Comparison of ENCODE assay signal across 11 cellular contexts in the genomic region with DNA sequence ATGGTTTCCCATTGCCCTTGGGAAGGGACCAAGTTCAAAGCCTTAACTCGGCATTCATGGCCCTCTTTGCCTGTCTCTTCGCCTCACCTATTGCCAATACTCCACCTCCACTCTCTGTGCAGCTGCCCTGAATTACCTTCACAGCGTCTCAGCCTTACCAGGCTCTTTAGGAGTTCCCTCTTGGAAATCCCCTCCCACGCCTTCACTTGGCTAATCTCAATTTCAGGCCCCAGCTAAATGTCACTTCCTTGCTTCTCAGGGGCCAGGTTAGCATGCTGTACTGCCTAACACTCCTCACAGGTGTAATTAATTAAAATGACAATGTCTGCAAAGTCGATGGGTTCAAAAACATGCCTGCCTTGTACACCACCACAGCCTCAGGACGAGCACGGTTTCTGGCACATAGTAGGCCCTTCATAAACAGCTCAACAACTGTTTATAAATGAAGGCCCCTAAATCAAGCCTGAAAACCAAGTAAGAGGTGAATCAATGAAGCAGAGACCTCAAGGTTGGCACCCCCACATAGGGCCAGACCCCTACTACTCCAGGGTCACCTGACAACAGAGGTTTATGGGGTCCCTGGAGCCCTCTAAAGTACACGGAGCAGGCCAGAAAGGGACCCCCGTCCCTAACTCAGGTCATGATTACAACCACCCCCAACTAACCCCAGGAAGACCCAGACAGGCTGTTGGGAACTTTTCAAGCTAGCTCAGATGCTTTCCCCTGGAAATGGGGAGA. TPM values are rescaled to one million over a fixed set of nuclear protein-coding genes. Genes with fewer than 3 reads are reported as not detected.
DNase-seq lines count a peak whose midpoint lies in the region; ATAC-seq and TF ChIP-seq lines count a peak whose summit lies in the region.
"Had no signal": no experiment of that assay in that cellular context is flagged by ENCODE, and none has a peak within 500 bp of the region (broad histone marks: within the 10 kb centered on the region; RNA-seq: fewer than 3 reads in every experiment).

No MANE protein-coding gene starts in this region.

- intact Hi-C loops in lower leg skin (cut with DNase I; ENCODE audit: low total_unique reads), result loop anchor here (10.0 kb wide), 1 partner anchor 1290 kb away; the partner anchor contains the start of genes DCUN1D3 and LYRM1

- POLR2A ChIA-PET in activated CD8-positive, alpha-beta T cell treated with anti-CD3 and anti-CD28 coated beads, Interleukin-2, amount 10 ng/mL, durations not matched to agents 7 days and 5 days (lab: Charles Lee), result no interaction called here

- peak overlapping the region; percentile 63 for H3K27ac ChIP-seq in layer of hippocampus (ENCODE audit: low read depth, low read length)
- H3K27ac ChIP-seq in subcutaneous abdominal adipose tissue (ENCODE audit: low read depth, low read length), result peak overlapping the region; percentile 75

- CTCF ChIA-PET in activated CD8-positive, alpha-beta T cell treated with anti-CD3 and anti-CD28 coated beads, Interleukin-2, amount 10 ng/mL, durations not matched to agents 7 days and 5 days (lab: Charles Lee), result interaction anchor here (0.8 to 22.2 kb wide), 5 partner anchors 11 to 117 kb away, joined by 3 to 355 read pairs (median 8); partner anchors contain the start of genes EEF2K and POLR3E

- peak overlapping the region; percentile 82 for H3K4me3 Mint-ChIP-seq in activated CD8-positive, alpha-beta T cell treated with anti-CD3 and anti-CD28 coated beads, Interleukin-2, amount 10 ng/mL, durations not matched to agents 7 days and 5 days

- TF ChIP-seq POLR2A in lower leg skin (IDR thresholded peaks at IDR 0.05), result no peak

- ATAC-seq in activated CD8-positive, alpha-beta T cell treated with anti-CD3 and anti-CD28 coated beads, Interleukin-2, amount 10 ng/mL, durations not matched to agents 7 days and 5 days, result no peak

- H3K27ac Mint-ChIP-seq in activated CD8-positive, alpha-beta T cell treated with anti-CD3 and anti-CD28 coated beads, Interleukin-2, amount 10 ng/mL, durations not matched to agents 7 days and 5 days, result peak overlapping the region; percentile 93

- H3K36me3 Mint-ChIP-seq in activated CD8-positive, alpha-beta T cell treated with anti-CD3 and anti-CD28 coated beads, Interleukin-2, amount 10 ng/mL, durations not matched to agents 7 days and 5 days (ENCODE audit: low read depth), result peaks cover 6% of the 10 kb centered on the region

- H3K4me3 ChIP-seq in subcutaneous abdominal adipose tissue (ENCODE audit: low read depth in 1 of 5, low read length in 5 of 5) (no peak overlapping the region), lower leg skin (ENCODE audit: low read depth, poor library complexity, severe bottlenecking) (no peak overlapping the region)

- H3K4me1 ChIP-seq in subcutaneous abdominal adipose tissue (ENCODE audit: control insufficient read depth in 5 of 5, insufficient read depth in 5 of 5, low read length in 5 of 5), result peaks cover 4 to 57% (median 45%) of the 10 kb centered on the region in 5 donors

- H3K27me3 Mint-ChIP-seq in activated CD8-positive, alpha-beta T cell treated with anti-CD3 and anti-CD28 coated beads, Interleukin-2, amount 10 ng/mL, durations not matched to agents 7 days and 5 days (ENCODE audit: low read depth), result no peaks in the 10 kb centered on the region

- H3K9me3 ChIP-seq in subcutaneous abdominal adipose tissue (ENCODE audit: control insufficient read depth in 5 of 5, low read length in 5 of 5), result no peaks in the 10 kb centered on the region

- DNase-seq in activated CD8-positive, alpha-beta memory T cell treated with anti-CD3 and anti-CD28 coated beads, Interleukin-2, amount 50 U/mL, for 4 hours, result peak; percentile 23
- DNase-seq in activated CD8-positive, alpha-beta memory T cell treated with anti-CD3 and anti-CD28 coated beads for 24 hours, result no peak
- DNase-seq in activated CD8-positive, alpha-beta T cell treated with anti-CD3 and anti-CD28 coated beads, Interleukin-2, amount 10 ng/mL, durations not matched to agents 7 days and 5 days, result no peak
- DNase-seq in NAMALWA (ENCODE audit: low spot score) (no peak), lower leg skin (ENCODE audit: low spot score in 2 of 2) (no peak)
- DNase-seq in stimulated activated CD4-positive, alpha-beta T cell treated with anti-CD3 and anti-CD28 coated beads, Interleukin-4, amount 100 ng/mL, for 1 hour, result no peak

- H3K27me3 ChIP-seq in layer of hippocampus (ENCODE audit: control insufficient read depth, insufficient read depth, low read length), result no peaks in the 10 kb centered on the region
- H3K27me3 ChIP-seq in subcutaneous abdominal adipose tissue (ENCODE audit: control insufficient read depth in 5 of 5, insufficient read depth in 4 of 5, low read length in 5 of 5), result no peaks in the 10 kb centered on the region

- no peak for TF ChIP-seq CTCF in lower leg skin (IDR thresholded peaks at IDR 0.05)

- peaks cover 56% of the 10 kb centered on the region for H3K4me1 Mint-ChIP-seq in activated CD8-positive, alpha-beta T cell treated with anti-CD3 and anti-CD28 coated beads, Interleukin-2, amount 10 ng/mL, durations not matched to agents 7 days and 5 days (ENCODE audit: low read depth)

- H3K36me3 ChIP-seq in subcutaneous abdominal adipose tissue (ENCODE audit: control insufficient read depth in 5 of 5, insufficient read depth in 5 of 5, low read length in 5 of 5), result no peaks in the 10 kb centered on the region

- 63 to 65% methylated on average over 9 of the region's 9 CpGs for WGBS in lower leg skin, 2 donors

- H3K9ac ChIP-seq in subcutaneous abdominal adipose tissue (ENCODE audit: low read length in 5 of 5), result no peak overlapping the region

- H3K9me3 Mint-ChIP-seq in activated CD8-positive, alpha-beta T cell treated with anti-CD3 and anti-CD28 coated beads, Interleukin-2, amount 10 ng/mL, durations not matched to agents 7 days and 5 days (ENCODE audit: insufficient read depth), result no peaks in the 10 kb centered on the region

RNA-seq across cellular contexts. Expression of gene EEF2K, which starts 11.2 kb away (rescaled TPM):
- 10 to 100 TPM; 27.7 to 28.9 TPM for total RNA-seq in activated CD8-positive, alpha-beta T cell treated with anti-CD3 and anti-CD28 coated beads, Interleukin-2, amount 10 ng/mL, durations not matched to agents 7 days and 5 days
- 100 to 1,000 TPM in 1 of 4 donors, 10 to 100 TPM in 3; 47.8 to 112 (median 73.2) TPM for total RNA-seq in lower leg skin

RNA-seq across cellular contexts. Expression of gene SDR42E2, which starts 32.6 kb away (rescaled TPM):
- total RNA-seq in activated CD8-positive, alpha-beta T cell treated with anti-CD3 and anti-CD28 coated beads, Interleukin-2, amount 10 ng/mL, durations not matched to agents 7 days and 5 days, result under 1 TPM in 1 of 2 experiments, not detected in 1; 0.16 TPM
- not detected for total RNA-seq in lower leg skin
- total RNA-seq: GM23248, mesenteric fat pad, NCI-H460 had no signal
